Comparison of ENCODE assay signal across 8 cellular contexts in genomic region chr1:212514056-212514614, GRCh38.
DNase-seq lines count a peak whose midpoint lies in the region; ATAC-seq, FAIRE-seq and TF ChIP-seq lines count a peak whose summit lies in the region.

No MANE protein-coding gene starts in this region.

- no peak for TF ChIP-seq RAD21 in HCT116 (IDR thresholded peaks at IDR 0.05; ENCODE audit: low read depth)

- H3K79me2 ChIP-seq in HCT116 (ENCODE audit: insufficient read depth, low read length): no peaks in the 10 kb centered on the region

- H3K9ac ChIP-seq in HCT116 (ENCODE audit: low read length): peak overlapping the region; percentile 61

- no peak for FAIRE-seq in GM19239 (lab: Jason Lieb, UNC)

- no peak for TF ChIP-seq POLR2A in HCT116 (IDR thresholded peaks at IDR 0.05; ENCODE audit: borderline replicate concordance, extremely low read depth, insufficient read depth, insufficient read length)

- H3K4me1 ChIP-seq in HCT116 (ENCODE audit: control insufficient read depth in 1 of 2, insufficient read depth in 2 of 2, low read length in 2 of 2) (peaks cover 18 to 26% of the 10 kb centered on the region in 2 experiments), upper lobe of right lung (peaks cover 9% of the 10 kb centered on the region)

- peak overlapping the region; percentile 21 to 47 for H3K4me3 ChIP-seq in HCT116 (replicated peaks in 1 of 2; ENCODE audit: low read depth in 1 of 2, low read length in 2 of 2)
- H3K4me3 ChIP-seq in upper lobe of right lung: peak overlapping the region; percentile 26

- no peak overlapping the region for H3K27ac Mint-ChIP-seq in activated naive CD8-positive, alpha-beta T cell treated with anti-CD3 and anti-CD28 coated beads, Interleukin-2, amount 10 ng/mL, durations not matched to agents 7 days and 5 days

- DNase-seq in Ammon's horn (ENCODE audit: low spot score) (peak; percentile 32), HCT116 (ENCODE audit: low read depth, low spot score) (peak; percentile 78), left colon (peak; percentile 72 to 81), upper lobe of right lung (peak; percentile 70), NK-92 (lab: John Stamatoyannopoulos, UW; ENCODE audit: unreplicated experiment) (no peak), GM19239 (ENCODE audit: insufficient read length, low spot score) (no peak), NOMO-1 treated with DMSO at 0.1 percent for 48 hours (lab: John Stamatoyannopoulos, UW; ENCODE audit: unreplicated experiment) (no peak)
- peak; percentile 40 for DNase-seq in activated naive CD8-positive, alpha-beta T cell treated with anti-CD3 and anti-CD28 coated beads, Interleukin-2, amount 10 ng/mL, durations not matched to agents 7 days and 5 days

- H4K20me1 ChIP-seq in HCT116 (ENCODE audit: insufficient read depth): no peaks in the 10 kb centered on the region

- H3K4me1 Mint-ChIP-seq in activated naive CD8-positive, alpha-beta T cell treated with anti-CD3 and anti-CD28 coated beads, Interleukin-2, amount 10 ng/mL, durations not matched to agents 7 days and 5 days: peaks cover 2% of the 10 kb centered on the region

- no peaks in the 10 kb centered on the region for H3K36me3 Mint-ChIP-seq in activated naive CD8-positive, alpha-beta T cell treated with anti-CD3 and anti-CD28 coated beads, Interleukin-2, amount 10 ng/mL, durations not matched to agents 7 days and 5 days

- no peaks in the 10 kb centered on the region for H3K9me2 ChIP-seq in HCT116 (ENCODE audit: insufficient read depth)

- POLR2A ChIA-PET in HCT116 (lab: Charles Lee): interaction anchor here (1.2 to 1.4 kb wide), 2 partner anchors 16 to 94 kb away, joined by 5 read pairs; partner anchors contain the start of gene ATF3
- POLR2A ChIA-PET in activated naive CD8-positive, alpha-beta T cell treated with anti-CD3 and anti-CD28 coated beads, Interleukin-2, amount 10 ng/mL, durations not matched to agents 7 days and 5 days (lab: Charles Lee): interaction anchor here (1.2 kb wide), 1 partner anchor 16 kb away, joined by 3 read pairs; no protein-coding TSS in a partner anchor

- RAD21 ChIA-PET in HCT116 (lab: Charles Lee; ENCODE audit: low non-redundant PET in 1 of 2, low total read pairs in 2 of 2, uncharacterized antibody in 2 of 2, unreplicated experiment in 2 of 2): interaction anchor here in 1 of 2 experiments (1.9 kb wide), 1 partner anchor 36 kb away, joined by 4 read pairs; no protein-coding TSS in a partner anchor

- intact Hi-C loops in HCT116 (cut with micrococcal nuclease): no loop called here
- intact Hi-C loops in left colon (cut with DNase I, micrococcal nuclease): no loop called here
- intact Hi-C loops in upper lobe of right lung (cut with DNase I): no loop called here

- H3K9me3 ChIP-seq in HCT116 (ENCODE audit: control insufficient read depth in 1 of 2, insufficient read depth in 1 of 2, low read depth in 1 of 2, low read length in 2 of 2): no peaks in the 10 kb centered on the region
- H3K9me3 ChIP-seq in upper lobe of right lung: no peaks in the 10 kb centered on the region

- no peak overlapping the region for H3K4me3 Mint-ChIP-seq in activated naive CD8-positive, alpha-beta T cell treated with anti-CD3 and anti-CD28 coated beads, Interleukin-2, amount 10 ng/mL, durations not matched to agents 7 days and 5 days

- H3K27ac ChIP-seq in HCT116 (ENCODE audit: low read depth, low read length) (peak overlapping the region; percentile 10), upper lobe of right lung (no peak overlapping the region)

- peaks cover 5% of the 10 kb centered on the region; the same call in 1 of the 2 replicates for H3K27me3 ChIP-seq in HCT116 (ENCODE audit: insufficient read depth, low read length)
- peaks cover 41% of the 10 kb centered on the region for H3K27me3 ChIP-seq in upper lobe of right lung

- peaks cover 69% of the 10 kb centered on the region for H3K27me3 Mint-ChIP-seq in activated naive CD8-positive, alpha-beta T cell treated with anti-CD3 and anti-CD28 coated beads, Interleukin-2, amount 10 ng/mL, durations not matched to agents 7 days and 5 days

- ATAC-seq in HCT116 (peak; percentile 70), left colon (peak; percentile 56), upper lobe of right lung (peak; percentile 68)
- ATAC-seq in activated naive CD8-positive, alpha-beta T cell treated with anti-CD3 and anti-CD28 coated beads, Interleukin-2, amount 10 ng/mL, durations not matched to agents 7 days and 5 days (ENCODE audit: low read depth): peak; percentile 50

- BruUV-seq in HCT116 (replicated peaks; lab: Mats Ljungman, UMichigan): no TSS peak

- peak overlapping the region; percentile 88 for H3K4me2 ChIP-seq in HCT116 (ENCODE audit: low read length)

- CTCF ChIA-PET in HCT116 (lab: Charles Lee): interaction anchor here (1.1 kb wide), 1 partner anchor 37 kb away, joined by 7 read pairs; no protein-coding TSS in a partner anchor

- 0 out of 6 replicates have a peak, but pooled peaks of 1 of the 3 experiments have one; percentile 26 for TF ChIP-seq CTCF in HCT116 (IDR thresholded peaks at IDR 0.05 in 2 of 3, conservative IDR thresholded peaks at IDR 0.05 in 1 of 3; ENCODE audit: borderline replicate concordance in 1 of 3, insufficient read depth in 1 of 3, low read depth in 2 of 3, low read length in 2 of 3)
- TF ChIP-seq CTCF in upper lobe of right lung (IDR thresholded peaks at IDR 0.05): no peak

- H3K9me3 Mint-ChIP-seq in activated naive CD8-positive, alpha-beta T cell treated with anti-CD3 and anti-CD28 coated beads, Interleukin-2, amount 10 ng/mL, durations not matched to agents 7 days and 5 days: no peaks in the 10 kb centered on the region

- H3K36me3 ChIP-seq in HCT116 (ENCODE audit: control insufficient read depth in 1 of 2, insufficient read depth in 2 of 2, low read length in 2 of 2): no peaks in the 10 kb centered on the region
- no peaks in the 10 kb centered on the region for H3K36me3 ChIP-seq in upper lobe of right lung

- peak overlapping the region; percentile 73 for H2AFZ ChIP-seq in HCT116 (ENCODE audit: low read depth, low read length, poor library complexity, severe bottlenecking)

TF ChIP-seq in HCT116, 20 proteins besides CTCF, POLR2A, EP300 and RAD21:
- TF ChIP-seq FOSL1 (IDR thresholded peaks at IDR 0.05; ENCODE audit: low read depth): no peak
- no peak for TF ChIP-seq CEBPB (IDR thresholded peaks at IDR 0.05; ENCODE audit: low read depth)
- TF ChIP-seq, protein P1, sequence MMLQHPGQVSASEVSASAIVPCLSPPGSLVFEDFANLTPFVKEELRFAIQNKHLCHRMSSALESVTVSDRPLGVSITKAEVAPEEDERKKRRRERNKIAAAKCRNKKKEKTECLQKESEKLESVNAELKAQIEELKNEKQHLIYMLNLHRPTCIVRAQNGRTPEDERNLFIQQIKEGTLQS (IDR thresholded peaks at IDR 0.05): no peak
- no peak for TF ChIP-seq SRF (IDR thresholded peaks at IDR 0.05; ENCODE audit: low read depth)
- peak; percentile 65; the same call in 1 of the 2 replicates for TF ChIP-seq CBX3 (IDR thresholded peaks at IDR 0.05; ENCODE audit: low read depth)
- no peak for TF ChIP-seq TCF7L2 (IDR thresholded peaks at IDR 0.05; ENCODE audit: borderline replicate concordance, extremely low read depth, insufficient read depth, insufficient read length)
- TF ChIP-seq POLR2AphosphoS5 (IDR thresholded peaks at IDR 0.05; ENCODE audit: low read depth, low read length): peak; percentile 73
- peak; percentile 37; the same call in 1 of the 2 replicates for TF ChIP-seq JUND (IDR thresholded peaks at IDR 0.05)
- peak; percentile 41; the same call in 1 of the 2 replicates for TF ChIP-seq SP1 (IDR thresholded peaks at IDR 0.05; ENCODE audit: low read depth)
- peak; percentile 21 for TF ChIP-seq YY1 (IDR thresholded peaks at IDR 0.05; ENCODE audit: extremely low read depth, insufficient replicate concordance, low read depth, low read length)
- no peak; the same call in 1 of the 2 replicates for TF ChIP-seq ELF1 (IDR thresholded peaks at IDR 0.05; ENCODE audit: borderline replicate concordance, low read depth)
- TF ChIP-seq MAX (IDR thresholded peaks at IDR 0.05): peak; percentile 96
TF ChIP-seq in HCT116: peak in this region for 6.

Comparison
In these comparisons a context has a peak if more than half of its experiments do, and no peak if none do; other contexts are left out.
1. DNase-seq: peak in Ammon's horn (single experiment), HCT116 (single experiment), activated naive CD8-positive, alpha-beta T cell treated with anti-CD3 and anti-CD28 coated beads, Interleukin-2, amount 10 ng/mL, durations not matched to agents 7 days and 5 days (single experiment), left colon (2 of 2) and upper lobe of right lung (single experiment); none in NK-92 (single experiment), GM19239 (single experiment) and NOMO-1 treated with DMSO at 0.1 percent for 48 hours (single experiment).
2. Peak in every context shown above with its lines, with median percentiles within 50 percentile points of each other: ATAC-seq.